ENCODE assay signal across 1 cellular context in genomic region chr4:102521570-102522553, GRCh38.
TF ChIP-seq lines count a peak whose summit lies in the region.

No MANE protein-coding gene starts in this region.

TF ChIP-seq in K562, 482 proteins besides CTCF, POLR2A, EP300 and RAD21 (continued from another document):
- TF ChIP-seq ZNF79 (CRISPR knock-in tag; IDR thresholded peaks at IDR 0.05; ENCODE audit: low read depth): no peak
- no peak for TF ChIP-seq ETS1 (conservative IDR thresholded peaks at IDR 0.05; ENCODE audit: control insufficient read depth, low read depth, low read length)
- no peak for TF ChIP-seq BRF1 (IDR thresholded peaks at IDR 0.05; ENCODE audit: borderline replicate concordance, extremely low read depth, insufficient read length)
- no peak for TF ChIP-seq ZNF212 (CRISPR knock-in tag; IDR thresholded peaks at IDR 0.05)
- no peak for TF ChIP-seq MED1 (CRISPR knock-in tag; IDR thresholded peaks at IDR 0.05; ENCODE audit: borderline replicate concordance)
- no peak for TF ChIP-seq ZNF274 (IDR thresholded peaks at IDR 0.05; ENCODE audit: borderline replicate concordance, low read depth, low read length)
- TF ChIP-seq ARID3B (CRISPR knock-in tag; IDR thresholded peaks at IDR 0.05; ENCODE audit: borderline replicate concordance): no peak
- TF ChIP-seq STAT6 (CRISPR knock-in tag; IDR thresholded peaks at IDR 0.05): no peak
- TF ChIP-seq ATF2 (CRISPR knock-in tag; IDR thresholded peaks at IDR 0.05): no peak
